In the genomic region with DNA sequence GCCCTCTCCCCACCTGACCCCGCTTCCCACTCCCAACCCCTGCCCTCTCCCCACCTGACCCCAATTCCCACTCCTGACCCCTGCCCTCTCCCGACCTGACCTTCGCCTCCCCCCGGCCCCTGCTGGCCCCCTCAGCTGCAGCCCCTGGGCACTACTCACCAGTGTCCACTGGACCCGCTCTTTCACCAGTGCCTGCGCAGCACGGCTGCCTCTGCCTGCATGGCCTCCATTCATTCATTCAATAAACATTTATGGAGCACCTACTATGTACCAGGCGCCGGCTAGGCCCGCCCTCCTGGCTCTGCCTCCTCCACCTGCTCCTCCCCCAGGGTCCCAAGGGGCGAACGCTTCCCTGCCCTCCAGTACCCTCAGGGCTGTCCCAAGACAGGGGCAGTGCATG, we compare ENCODE assay signal across 38 cellular contexts. TPM values are rescaled to one million over a fixed set of nuclear protein-coding genes. Genes with fewer than 3 reads are reported as not detected.
"Had no signal": no experiment of that assay in that cellular context is flagged by ENCODE, and none has a peak within 500 bp of the region (broad histone marks: within the 10 kb centered on the region; RNA-seq: fewer than 3 reads in every experiment).

No MANE protein-coding gene starts in this region.

- H3K4me3 ChIP-seq: adrenal gland, ascending aorta, body of pancreas, breast epithelium, cardiac muscle cell had no signal

- H3K27ac Mint-ChIP-seq: activated naive CD4-positive, alpha-beta T cell treated with anti-CD3 and anti-CD28 coated beads for 36 hours; activated naive CD4-positive, alpha-beta T cell treated with anti-CD3 and anti-CD28 coated beads, Interleukin-2, amount 10 ng/mL, durations not matched to agents 7 days and 5 days; activated naive CD4-positive, alpha-beta T cell treated with anti-CD3 and anti-CD28 coated beads, Interleukin-2, amount 50 U/mL, for 24 hours; activated naive CD4-positive, alpha-beta T cell treated with anti-CD3 and anti-CD28 coated beads, Interleukin-2, amount 50 U/mL, for 72 hours; activated naive CD8-positive, alpha-beta T cell; activated naive CD8-positive, alpha-beta T cell treated with anti-CD3 and anti-CD28 coated beads for 36 hours; activated naive CD8-positive, alpha-beta T cell treated with anti-CD3 and anti-CD28 coated beads, Interleukin-2, amount 10 ng/mL, durations not matched to agents 7 days and 5 days; activated naive CD8-positive, alpha-beta T cell treated with anti-CD3 and anti-CD28 coated beads, Interleukin-2, amount 50 U/mL, for 24 hours; activated T-cell treated with anti-CD3 and anti-CD28 coated beads, Interleukin-2, amount 50 U/mL, for 24 hours; activated T-cell treated with anti-CD3 and anti-CD28 coated beads, Interleukin-2, amount 50 U/mL, for 72 hours; activated T-helper 1 cell treated with anti-CD3 and anti-CD28 coated beads, Interleukin-12 subunit alpha, Interleukin-12 subunit beta, Interleukin-2, Interleukin-4 antibody, amounts not matched to agents 30 ng/mL and 10 ng/mL and 1 ng/mL, durations not matched to agents 14 hours and 24 hours and 36 hours; activated T-helper 17 cell treated with anti-CD3 and anti-CD28 coated beads, Interleukin-2, amount 50 U/mL, for 72 hours; activated T-helper 2 cell treated with anti-CD3 and anti-CD28 coated beads, Interferon-gamma antibody, Interleukin-2, Interleukin-4, amounts not matched to agents 10 μg/mL and 5 μg/mL and 100 μg/mL, durations not matched to agents 14 hours and 24 hours and 36 hours; brain had no signal

- H3K9me3 Mint-ChIP-seq: activated naive CD4-positive, alpha-beta T cell treated with anti-CD3 and anti-CD28 coated beads for 36 hours; activated naive CD4-positive, alpha-beta T cell treated with anti-CD3 and anti-CD28 coated beads, Interleukin-2, amount 10 ng/mL, durations not matched to agents 7 days and 5 days; activated naive CD4-positive, alpha-beta T cell treated with anti-CD3 and anti-CD28 coated beads, Interleukin-2, amount 50 U/mL, for 24 hours; activated naive CD4-positive, alpha-beta T cell treated with anti-CD3 and anti-CD28 coated beads, Interleukin-2, amount 50 U/mL, for 72 hours; activated naive CD8-positive, alpha-beta T cell treated with anti-CD3 and anti-CD28 coated beads for 36 hours; activated naive CD8-positive, alpha-beta T cell treated with anti-CD3 and anti-CD28 coated beads, Interleukin-2, amount 10 ng/mL, durations not matched to agents 7 days and 5 days; activated naive CD8-positive, alpha-beta T cell treated with anti-CD3 and anti-CD28 coated beads, Interleukin-2, amount 50 U/mL, for 24 hours; activated T-cell treated with anti-CD3 and anti-CD28 coated beads, Interleukin-2, amount 50 U/mL, for 24 hours; activated T-cell treated with anti-CD3 and anti-CD28 coated beads, Interleukin-2, amount 50 U/mL, for 4 hours; activated T-cell treated with anti-CD3 and anti-CD28 coated beads, Interleukin-2, amount 50 U/mL, for 72 hours; activated T-helper 1 cell treated with anti-CD3 and anti-CD28 coated beads, Interleukin-12 subunit alpha, Interleukin-12 subunit beta, Interleukin-2, Interleukin-4 antibody, amounts not matched to agents 30 ng/mL and 10 ng/mL and 1 ng/mL, durations not matched to agents 14 hours and 24 hours and 36 hours; activated T-helper 17 cell treated with anti-CD3 and anti-CD28 coated beads, Interleukin-2, amount 50 U/mL, for 72 hours; activated T-helper 2 cell treated with anti-CD3 and anti-CD28 coated beads, Interferon-gamma antibody, Interleukin-2, Interleukin-4, amounts not matched to agents 10 μg/mL and 5 μg/mL and 100 μg/mL, durations not matched to agents 14 hours and 24 hours and 36 hours; brain; central memory CD8-positive, alpha-beta T cell had no signal

- DNase-seq: activated effector memory CD4-positive, alpha-beta T cell treated with anti-CD3 and anti-CD28 coated beads, Interleukin-2, amount 50 U/mL, for 16 hours; activated effector memory CD4-positive, alpha-beta T cell treated with Interleukin-2 at 50 U/mL for 16 hours; activated gamma-delta T cell; activated gamma-delta T cell treated with Interleukin-2 at 50 U/mL for 16 hours; activated naive CD4-positive, alpha-beta T cell; activated naive CD4-positive, alpha-beta T cell treated with anti-CD3 and anti-CD28 coated beads for 36 hours; activated naive CD4-positive, alpha-beta T cell treated with anti-CD3 and anti-CD28 coated beads, Interleukin-2, amount 10 ng/mL, durations not matched to agents 7 days and 5 days; activated naive CD4-positive, alpha-beta T cell treated with anti-CD3 and anti-CD28 coated beads, Interleukin-2, amount 50 U/mL, for 16 hours; activated naive CD4-positive, alpha-beta T cell treated with Interleukin-2 at 50 U/mL for 16 hours; activated naive CD8-positive, alpha-beta T cell treated with anti-CD3 and anti-CD28 coated beads for 36 hours; activated naive CD8-positive, alpha-beta T cell treated with anti-CD3 and anti-CD28 coated beads, Interleukin-2, amount 10 ng/mL, durations not matched to agents 7 days and 5 days; activated naive CD8-positive, alpha-beta T cell treated with anti-CD3 and anti-CD28 coated beads, Interleukin-2, amount 50 U/mL, for 24 hours; activated T-cell treated with anti-CD3 and anti-CD28 coated beads, Interleukin-2, amount 50 U/mL, for 1 hour; activated T-cell treated with anti-CD3 and anti-CD28 coated beads, Interleukin-2, amount 50 U/mL, for 24 hours; activated T-cell treated with anti-CD3 and anti-CD28 coated beads, Interleukin-2, amount 50 U/mL, for 4 hours; activated T-cell treated with anti-CD3 and anti-CD28 coated beads, Interleukin-2, amount 50 U/mL, for 48 hours; activated T-cell treated with anti-CD3 and anti-CD28 coated beads, Interleukin-2, amount 50 U/mL, for 72 hours; adrenal gland; amniotic stem cell; amygdala; anterior cingulate cortex; aorta; body of pancreas; brain microvascular endothelial cell; caudate nucleus; central memory CD4-positive, alpha-beta T cell; cerebellar nuclear complex had no signal

- H3K9me3 ChIP-seq: adrenal gland, ascending aorta, body of pancreas, breast epithelium had no signal

- H3K36me3 ChIP-seq: adrenal gland, ascending aorta, brain microvascular endothelial cell, breast epithelium, cardiac muscle cell had no signal

- H3K27me3 ChIP-seq: adrenal gland, ascending aorta, body of pancreas, cardiac muscle cell had no signal

- ATAC-seq: activated naive CD4-positive, alpha-beta T cell treated with anti-CD3 and anti-CD28 coated beads, Interleukin-2, amount 50 U/mL, for 72 hours; activated naive CD8-positive, alpha-beta T cell treated with anti-CD3 and anti-CD28 coated beads, Interleukin-2, amount 50 U/mL, for 24 hours; activated T-cell treated with anti-CD3 and anti-CD28 coated beads, Interleukin-2, amount 50 U/mL, for 4 hours; activated T-cell treated with anti-CD3 and anti-CD28 coated beads, Interleukin-2, amount 50 U/mL, for 72 hours; activated T-helper 17 cell treated with anti-CD3 and anti-CD28 coated beads, Interleukin-2, amount 50 U/mL, for 72 hours; body of pancreas had no signal

- H3K27ac ChIP-seq: adrenal gland, ascending aorta, body of pancreas, brain microvascular endothelial cell, breast epithelium, cardiac muscle cell had no signal

- H3K4me3 Mint-ChIP-seq: activated naive CD4-positive, alpha-beta T cell treated with anti-CD3 and anti-CD28 coated beads for 36 hours; activated naive CD4-positive, alpha-beta T cell treated with anti-CD3 and anti-CD28 coated beads, Interleukin-2, amount 10 ng/mL, durations not matched to agents 7 days and 5 days; activated naive CD4-positive, alpha-beta T cell treated with anti-CD3 and anti-CD28 coated beads, Interleukin-2, amount 50 U/mL, for 24 hours; activated naive CD8-positive, alpha-beta T cell; activated naive CD8-positive, alpha-beta T cell treated with anti-CD3 and anti-CD28 coated beads for 36 hours; activated naive CD8-positive, alpha-beta T cell treated with anti-CD3 and anti-CD28 coated beads, Interleukin-2, amount 10 ng/mL, durations not matched to agents 7 days and 5 days; activated naive CD8-positive, alpha-beta T cell treated with anti-CD3 and anti-CD28 coated beads, Interleukin-2, amount 50 U/mL, for 24 hours; activated T-cell treated with anti-CD3 and anti-CD28 coated beads, Interleukin-2, amount 50 U/mL, for 24 hours; activated T-cell treated with anti-CD3 and anti-CD28 coated beads, Interleukin-2, amount 50 U/mL, for 4 hours; activated T-cell treated with anti-CD3 and anti-CD28 coated beads, Interleukin-2, amount 50 U/mL, for 72 hours; activated T-helper 1 cell treated with anti-CD3 and anti-CD28 coated beads, Interleukin-12 subunit alpha, Interleukin-12 subunit beta, Interleukin-2, Interleukin-4 antibody, amounts not matched to agents 30 ng/mL and 10 ng/mL and 1 ng/mL, durations not matched to agents 14 hours and 24 hours and 36 hours; activated T-helper 17 cell treated with anti-CD3 and anti-CD28 coated beads, Interleukin-2, amount 50 U/mL, for 72 hours; brain; central memory CD8-positive, alpha-beta T cell had no signal

- H3K4me1 ChIP-seq: adrenal gland, ascending aorta, body of pancreas, breast epithelium had no signal

- H3K27me3 Mint-ChIP-seq: activated naive CD4-positive, alpha-beta T cell treated with anti-CD3 and anti-CD28 coated beads, Interleukin-2, amount 50 U/mL, for 24 hours; activated naive CD8-positive, alpha-beta T cell; activated naive CD8-positive, alpha-beta T cell treated with anti-CD3 and anti-CD28 coated beads, Interleukin-2, amount 50 U/mL, for 24 hours had no signal

- H3K4me1 Mint-ChIP-seq: activated naive CD4-positive, alpha-beta T cell treated with anti-CD3 and anti-CD28 coated beads, Interleukin-2, amount 10 ng/mL, durations not matched to agents 7 days and 5 days; activated naive CD4-positive, alpha-beta T cell treated with anti-CD3 and anti-CD28 coated beads, Interleukin-2, amount 50 U/mL, for 24 hours; activated naive CD8-positive, alpha-beta T cell treated with anti-CD3 and anti-CD28 coated beads for 36 hours; activated naive CD8-positive, alpha-beta T cell treated with anti-CD3 and anti-CD28 coated beads, Interleukin-2, amount 10 ng/mL, durations not matched to agents 7 days and 5 days; activated naive CD8-positive, alpha-beta T cell treated with anti-CD3 and anti-CD28 coated beads, Interleukin-2, amount 50 U/mL, for 24 hours; activated T-helper 17 cell treated with anti-CD3 and anti-CD28 coated beads, Interleukin-2, amount 50 U/mL, for 72 hours; central memory CD8-positive, alpha-beta T cell had no signal

RNA-seq across cellular contexts. Expression of a gene that starts 42.6 kb away (rescaled TPM):
- total RNA-seq: ascending aorta, breast epithelium had no signal
- polyA plus RNA-seq: aorta, cardiac muscle cell had no signal
